Comparison of ENCODE assay signal across 1 cellular context in the genomic region with DNA sequence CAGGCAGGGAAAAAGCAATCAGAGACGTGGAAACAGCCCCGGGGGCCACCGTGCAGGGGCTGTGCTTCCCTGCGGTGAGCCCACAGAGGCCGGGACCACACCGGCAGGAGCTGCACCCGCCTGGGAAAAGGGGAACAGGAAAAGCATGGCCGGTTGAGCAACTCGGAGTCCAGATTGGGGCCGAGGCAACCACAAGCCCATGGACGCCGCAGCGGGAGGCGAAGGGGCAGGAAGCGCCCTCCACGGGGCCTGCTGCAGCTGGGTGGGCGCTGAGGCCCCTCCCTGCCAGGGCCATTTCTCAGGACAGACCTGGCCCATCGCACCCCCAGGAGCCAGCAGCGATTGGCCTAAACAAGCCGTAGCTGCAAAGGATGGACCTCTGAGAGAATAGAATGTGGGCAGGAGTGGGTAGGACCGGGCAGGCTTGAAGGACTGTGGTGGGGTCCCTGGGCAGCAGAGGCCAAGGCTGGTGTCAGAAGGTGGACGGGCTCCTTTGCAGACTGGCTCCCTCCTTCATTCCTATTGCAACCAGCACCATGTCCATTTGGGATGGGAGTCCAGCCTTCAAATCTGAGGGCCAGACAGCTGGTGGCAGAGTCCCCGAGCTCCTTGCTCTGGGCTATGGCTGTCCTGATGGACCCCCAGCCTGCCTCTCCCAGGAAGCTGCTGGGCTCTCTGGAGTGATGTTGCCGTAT.
TF ChIP-seq lines count a peak whose summit lies in the region.

No MANE protein-coding gene starts in this region.

TF ChIP-seq in H1, 55 proteins besides CTCF, POLR2A, EP300 and RAD21 (continued from another document):
- TF ChIP-seq SIN3A (conservative IDR thresholded peaks at IDR 0.05 in 1 of 2, IDR thresholded peaks at IDR 0.05 in 1 of 2; ENCODE audit: low read depth in 1 of 2, low read length in 2 of 2), result no peak
- TF ChIP-seq HDAC6 (IDR thresholded peaks at IDR 0.05; ENCODE audit: low read depth, low read length), result no peak
- TF ChIP-seq JUN (IDR thresholded peaks at IDR 0.05; ENCODE audit: low read depth, low read length), result no peak
- TF ChIP-seq GTF2F1 (IDR thresholded peaks at IDR 0.05; ENCODE audit: borderline replicate concordance, low read depth, low read length), result no peak
- no peak for TF ChIP-seq CREB1 (IDR thresholded peaks at IDR 0.05)
- no peak for TF ChIP-seq EGR1 (IDR thresholded peaks at IDR 0.05; ENCODE audit: borderline replicate concordance, low read depth, low read length)
- TF ChIP-seq ZNF274 (IDR thresholded peaks at IDR 0.05; ENCODE audit: borderline replicate concordance, extremely low read depth, low read length), result no peak
- no peak for TF ChIP-seq HDAC2 (IDR thresholded peaks at IDR 0.05; ENCODE audit: borderline replicate concordance in 1 of 2, low read depth in 2 of 2, low read length in 2 of 2)
- TF ChIP-seq RBBP5 (IDR thresholded peaks at IDR 0.05; ENCODE audit: borderline replicate concordance, low read depth, low read length), result no peak
- TF ChIP-seq, protein P1, sequence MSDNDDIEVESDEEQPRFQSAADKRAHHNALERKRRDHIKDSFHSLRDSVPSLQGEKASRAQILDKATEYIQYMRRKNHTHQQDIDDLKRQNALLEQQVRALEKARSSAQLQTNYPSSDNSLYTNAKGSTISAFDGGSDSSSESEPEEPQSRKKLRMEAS (IDR thresholded peaks at IDR 0.05), result no peak
- TF ChIP-seq JUND (IDR thresholded peaks at IDR 0.05; ENCODE audit: low read length), result no peak
